In genomic region chr7:64849250-64849923, GRCh38 we compare ENCODE assay signal across 1 cellular context.
TF ChIP-seq lines count a peak whose summit lies in the region.

No MANE protein-coding gene starts in this region.

TF ChIP-seq in HCT116, 20 proteins besides CTCF, POLR2A, EP300 and RAD21 (continued from another document):
- TF ChIP-seq CEBPB (IDR thresholded peaks at IDR 0.05; ENCODE audit: low read depth) = no peak
- TF ChIP-seq SIN3A (IDR thresholded peaks at IDR 0.05; ENCODE audit: low read depth) = no peak
- no peak for TF ChIP-seq ZNF274 (IDR thresholded peaks at IDR 0.05; ENCODE audit: low read depth, low read length)
- no peak for TF ChIP-seq FOSL1 (IDR thresholded peaks at IDR 0.05; ENCODE audit: low read depth)
- TF ChIP-seq EZH2phosphoT487 (IDR thresholded peaks at IDR 0.05; ENCODE audit: borderline replicate concordance) = no peak
- TF ChIP-seq, protein P1, sequence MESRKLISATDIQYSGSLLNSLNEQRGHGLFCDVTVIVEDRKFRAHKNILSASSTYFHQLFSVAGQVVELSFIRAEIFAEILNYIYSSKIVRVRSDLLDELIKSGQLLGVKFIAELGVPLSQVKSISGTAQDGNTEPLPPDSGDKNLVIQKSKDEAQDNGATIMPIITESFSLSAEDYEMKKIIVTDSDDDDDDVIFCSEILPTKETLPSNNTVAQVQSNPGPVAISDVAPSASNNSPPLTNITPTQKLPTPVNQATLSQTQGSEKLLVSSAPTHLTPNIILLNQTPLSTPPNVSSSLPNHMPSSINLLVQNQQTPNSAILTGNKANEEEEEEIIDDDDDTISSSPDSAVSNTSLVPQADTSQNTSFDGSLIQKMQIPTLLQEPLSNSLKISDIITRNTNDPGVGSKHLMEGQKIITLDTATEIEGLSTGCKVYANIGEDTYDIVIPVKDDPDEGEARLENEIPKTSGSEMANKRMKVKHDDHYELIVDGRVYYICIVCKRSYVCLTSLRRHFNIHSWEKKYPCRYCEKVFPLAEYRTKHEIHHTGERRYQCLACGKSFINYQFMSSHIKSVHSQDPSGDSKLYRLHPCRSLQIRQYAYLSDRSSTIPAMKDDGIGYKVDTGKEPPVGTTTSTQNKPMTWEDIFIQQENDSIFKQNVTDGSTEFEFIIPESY (IDR thresholded peaks at IDR 0.05; ENCODE audit: extremely low read depth, insufficient replicate concordance, low read length) = no peak
